ENCODE assay signal across 10 cellular contexts in the genomic region with DNA sequence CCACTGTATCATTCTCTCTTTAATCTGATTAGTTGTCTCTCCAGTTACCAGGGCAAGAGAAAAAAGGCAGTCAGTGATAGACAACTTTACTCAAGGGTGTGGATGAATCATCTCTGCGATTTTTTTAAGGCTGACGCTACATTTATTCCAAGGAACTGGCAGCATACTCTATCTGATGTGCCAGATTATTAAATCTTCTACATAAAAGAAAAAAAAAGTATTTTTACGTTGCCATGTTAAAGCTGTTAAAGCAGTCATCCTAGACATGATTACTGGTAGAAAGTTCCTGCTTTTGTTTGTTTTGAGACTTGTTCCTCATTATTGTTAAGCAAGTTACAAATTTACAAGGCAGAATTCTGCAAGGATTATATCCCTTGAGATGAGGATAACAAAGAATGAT.
DNase-seq lines count a peak whose midpoint lies in the region; ATAC-seq and TF ChIP-seq lines count a peak whose summit lies in the region.
"Had no signal": no experiment of that assay in that cellular context is flagged by ENCODE, and none has a peak within 500 bp of the region (broad histone marks: within the 10 kb centered on the region; RNA-seq: fewer than 3 reads in every experiment).

No MANE protein-coding gene starts in this region.

- H3K9me3 Mint-ChIP-seq in type B pancreatic cell: no peaks in the 10 kb centered on the region
- H3K9me3 Mint-ChIP-seq: brain had no signal

- peaks cover 48% of the 10 kb centered on the region for H3K36me3 ChIP-seq in SU-DHL-6 (ENCODE audit: low read length)
- no peaks in the 10 kb centered on the region for H3K36me3 ChIP-seq in SJCRH30

- DNase-seq in fibroblast of mammary gland (ENCODE audit: low read depth) (peak; percentile 92), sciatic nerve (ENCODE audit: low spot score) (no peak), SJCRH30 (no peak), NCI-H2196 (lab: John Stamatoyannopoulos, UW; ENCODE audit: unreplicated experiment) (no peak), type B pancreatic cell (ENCODE audit: extremely low spot score, unreplicated experiment) (no peak)
- DNase-seq: NCI-H2029 had no signal

- no peak overlapping the region for H3K4me2 ChIP-seq in SU-DHL-6 (ENCODE audit: low read depth, low read length, poor library complexity, severe bottlenecking)

- H3K27me3 Mint-ChIP-seq in type B pancreatic cell: no peaks in the 10 kb centered on the region
- H3K27me3 Mint-ChIP-seq: brain had no signal

- no peak overlapping the region for H3K9ac ChIP-seq in SU-DHL-6 (ENCODE audit: low read length)

- peak overlapping the region; percentile 41 for H3K27ac ChIP-seq in SU-DHL-6 (ENCODE audit: low read depth, low read length)
- no peak overlapping the region for H3K27ac ChIP-seq in SJCRH30

- H3K4me1 Mint-ChIP-seq in type B pancreatic cell (ENCODE audit: unreplicated experiment): peaks cover 11% of the 10 kb centered on the region

- H3F3A ChIP-seq in SU-DHL-6 (ENCODE audit: insufficient read depth): peaks cover 16% of the 10 kb centered on the region

- no peak overlapping the region for H3K27ac Mint-ChIP-seq in type B pancreatic cell

- H2AFZ ChIP-seq in SU-DHL-6 (ENCODE audit: low read depth, low read length, severe bottlenecking): no peak overlapping the region

- no peak overlapping the region for H3K4me3 Mint-ChIP-seq in type B pancreatic cell
- H3K4me3 Mint-ChIP-seq: brain had no signal

- TF ChIP-seq CTCF in SU-DHL-6 (IDR thresholded peaks at IDR 0.05; ENCODE audit: insufficient read depth, low read length, poor library complexity, severe bottlenecking) (no peak), fibroblast of mammary gland (conservative IDR thresholded peaks at IDR 0.05; ENCODE audit: control insufficient read depth, insufficient read depth, low read depth, low read length) (no peak), type B pancreatic cell (conservative IDR thresholded peaks at IDR 0.05) (no peak)

- ATAC-seq in GM18517 (IDR thresholded peaks at IDR 0.05; ENCODE audit: unreplicated experiment) (peak; percentile 23), sciatic nerve (peak; percentile 90), HG02763 (IDR thresholded peaks at IDR 0.05; ENCODE audit: unreplicated experiment) (no peak)

- no peaks in the 10 kb centered on the region for H4K20me1 ChIP-seq in SU-DHL-6 (ENCODE audit: low read depth, low read length)

- H3K27me3 ChIP-seq in SU-DHL-6 (ENCODE audit: low read length) (no peaks in the 10 kb centered on the region), SJCRH30 (no peaks in the 10 kb centered on the region)

- no peaks in the 10 kb centered on the region for H3K4me1 ChIP-seq in SJCRH30

- H3K9me2 ChIP-seq in SU-DHL-6 (replicated peaks; ENCODE audit: insufficient read depth, low read length): no peaks in the 10 kb centered on the region

- intact Hi-C loops in sciatic nerve (cut with DNase I): no loop called here

- peaks cover 22% of the 10 kb centered on the region for H3K36me3 Mint-ChIP-seq in type B pancreatic cell

- H3K4me3 ChIP-seq in SU-DHL-6 (ENCODE audit: insufficient read depth, low read length, poor library complexity, severe bottlenecking): no peak overlapping the region
- H3K4me3 ChIP-seq in fibroblast of mammary gland (ENCODE audit: control insufficient read depth, low read depth, low read length): no peak overlapping the region
- no peak overlapping the region for H3K4me3 ChIP-seq in SJCRH30

- no peaks in the 10 kb centered on the region for H3K9me3 ChIP-seq in SU-DHL-6 (ENCODE audit: insufficient read depth, low read length)
- no peaks in the 10 kb centered on the region for H3K9me3 ChIP-seq in SJCRH30 (replicated peaks)

- H3K79me2 ChIP-seq in SU-DHL-6 (ENCODE audit: insufficient read depth, low read length): peaks cover 27% of the 10 kb centered on the region; the same call in 1 of the 2 replicates
